ENCODE assay signal across 8 cellular contexts in the genomic region with DNA sequence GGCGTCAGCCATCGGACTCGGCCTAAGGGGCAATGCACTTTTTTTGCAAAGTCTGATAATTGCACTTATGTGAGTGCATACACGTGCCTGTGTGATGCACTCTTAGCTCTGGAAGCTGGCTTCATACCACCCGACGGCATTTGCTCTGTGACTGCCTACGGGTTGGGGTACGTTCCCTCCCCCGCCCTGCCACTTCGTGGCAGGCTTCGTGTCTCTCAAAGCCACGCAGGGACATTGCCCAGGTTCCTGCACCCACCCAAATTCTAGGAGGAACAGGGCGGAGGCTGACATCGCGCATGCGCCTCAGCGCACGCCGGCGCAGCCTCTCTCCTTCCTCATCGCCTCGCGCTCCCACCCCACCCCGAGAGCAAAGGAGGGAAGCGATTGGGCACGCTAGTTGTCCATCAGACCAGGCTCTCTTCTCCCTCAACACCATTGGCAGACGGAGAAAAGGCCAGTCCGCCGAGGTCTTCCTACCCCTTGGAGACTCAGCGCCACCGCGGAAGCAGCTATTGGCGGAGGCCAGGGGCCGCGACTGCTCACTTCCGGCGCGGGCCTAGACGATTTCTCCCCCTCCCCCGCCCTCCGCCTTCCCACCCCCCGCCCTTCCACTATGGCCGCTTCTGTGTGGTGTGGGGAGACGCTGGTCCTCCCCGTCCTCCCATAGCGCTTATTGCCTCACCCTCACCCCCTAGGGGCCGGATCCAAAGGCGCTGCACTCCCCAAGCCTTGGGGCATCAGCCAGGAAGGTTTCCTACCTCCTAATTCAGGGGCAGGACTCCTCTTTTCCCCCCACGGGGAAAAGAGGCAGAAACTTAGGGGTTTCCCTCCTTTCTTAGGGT. TPM values are rescaled to one million over a fixed set of nuclear protein-coding genes. Genes with fewer than 3 reads are reported as not detected.
DNase-seq lines count a peak whose midpoint lies in the region; ATAC-seq, FAIRE-seq and TF ChIP-seq lines count a peak whose summit lies in the region.

A gene with protein sequence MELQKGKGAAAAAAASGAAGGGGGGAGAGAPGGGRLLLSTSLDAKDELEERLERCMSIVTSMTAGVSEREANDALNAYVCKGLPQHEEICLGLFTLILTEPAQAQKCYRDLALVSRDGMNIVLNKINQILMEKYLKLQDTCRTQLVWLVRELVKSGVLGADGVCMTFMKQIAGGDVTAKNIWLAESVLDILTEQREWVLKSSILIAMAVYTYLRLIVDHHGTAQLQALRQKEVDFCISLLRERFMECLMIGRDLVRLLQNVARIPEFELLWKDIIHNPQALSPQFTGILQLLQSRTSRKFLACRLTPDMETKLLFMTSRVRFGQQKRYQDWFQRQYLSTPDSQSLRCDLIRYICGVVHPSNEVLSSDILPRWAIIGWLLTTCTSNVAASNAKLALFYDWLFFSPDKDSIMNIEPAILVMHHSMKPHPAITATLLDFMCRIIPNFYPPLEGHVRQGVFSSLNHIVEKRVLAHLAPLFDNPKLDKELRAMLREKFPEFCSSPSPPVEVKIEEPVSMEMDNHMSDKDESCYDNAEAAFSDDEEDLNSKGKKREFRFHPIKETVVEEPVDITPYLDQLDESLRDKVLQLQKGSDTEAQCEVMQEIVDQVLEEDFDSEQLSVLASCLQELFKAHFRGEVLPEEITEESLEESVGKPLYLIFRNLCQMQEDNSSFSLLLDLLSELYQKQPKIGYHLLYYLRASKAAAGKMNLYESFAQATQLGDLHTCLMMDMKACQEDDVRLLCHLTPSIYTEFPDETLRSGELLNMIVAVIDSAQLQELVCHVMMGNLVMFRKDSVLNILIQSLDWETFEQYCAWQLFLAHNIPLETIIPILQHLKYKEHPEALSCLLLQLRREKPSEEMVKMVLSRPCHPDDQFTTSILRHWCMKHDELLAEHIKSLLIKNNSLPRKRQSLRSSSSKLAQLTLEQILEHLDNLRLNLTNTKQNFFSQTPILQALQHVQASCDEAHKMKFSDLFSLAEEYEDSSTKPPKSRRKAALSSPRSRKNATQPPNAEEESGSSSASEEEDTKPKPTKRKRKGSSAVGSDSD (plus strand): TSS at position 588 of the 842 bp plus-strand sequence. CDS start 585 bp downstream, outside the sequence.

- peak within 1 kb of the TSS; percentile 56 to 86 (median 67) for H3K4me3 ChIP-seq in pancreas
- H3K4me3 ChIP-seq in tibial artery: peak within 1 kb of the TSS; percentile 66 to 73

- ATAC-seq in HG02763 (IDR thresholded peaks at IDR 0.05; ENCODE audit: unreplicated experiment) (peak; percentile 93), Right ventricle myocardium superior (ENCODE audit: poor library complexity) (peak; percentile 99), pancreas (peak; percentile 98 to 99 (median 98))
- ATAC-seq in activated naive CD8-positive, alpha-beta T cell treated with anti-CD3 and anti-CD28 coated beads, Interleukin-2, amount 50 U/mL, for 24 hours: peak; percentile 99

- no peaks in the 10 kb centered on the region for H3K9me3 Mint-ChIP-seq in activated naive CD8-positive, alpha-beta T cell treated with anti-CD3 and anti-CD28 coated beads, Interleukin-2, amount 50 U/mL, for 24 hours

- H3K36me3 ChIP-seq in pancreas: no peaks in the 10 kb centered on the region
- H3K36me3 ChIP-seq in tibial artery: no peaks in the 10 kb centered on the region

- H3K27me3 Mint-ChIP-seq in activated naive CD8-positive, alpha-beta T cell treated with anti-CD3 and anti-CD28 coated beads, Interleukin-2, amount 50 U/mL, for 24 hours: peaks cover 2% of the 10 kb centered on the region

- H3K27ac ChIP-seq in pancreas (peak within 1 kb of the TSS; percentile 86 to 99 (median 96)), tibial artery (peak within 1 kb of the TSS; percentile 95 to 98)

- TF ChIP-seq CTCF in GM12872 (IDR thresholded peaks at IDR 0.05; ENCODE audit: insufficient read depth, low read depth, low read length) (0 out of 3 replicates have a peak, but pooled peaks have one; percentile 29), pancreas (IDR thresholded peaks at IDR 0.05) (no peak), tibial artery (IDR thresholded peaks at IDR 0.05) (no peak)

- peaks cover 44% of the 10 kb centered on the region for H3K4me1 Mint-ChIP-seq in activated naive CD8-positive, alpha-beta T cell treated with anti-CD3 and anti-CD28 coated beads, Interleukin-2, amount 50 U/mL, for 24 hours

- H3K36me3 Mint-ChIP-seq in activated naive CD8-positive, alpha-beta T cell treated with anti-CD3 and anti-CD28 coated beads, Interleukin-2, amount 50 U/mL, for 24 hours (ENCODE audit: low read depth): peaks cover 9% of the 10 kb centered on the region

- peak within 1 kb of the TSS; percentile 93 for H3K4me3 Mint-ChIP-seq in activated naive CD8-positive, alpha-beta T cell treated with anti-CD3 and anti-CD28 coated beads, Interleukin-2, amount 50 U/mL, for 24 hours

- H3K9me3 ChIP-seq in pancreas (no peaks in the 10 kb centered on the region), tibial artery (no peaks in the 10 kb centered on the region)

- DNase-seq in NCI-H1417 treated with DMSO at 0.1 percent for 48 hours (lab: John Stamatoyannopoulos, UW) (peak; percentile 96), SW480 (ENCODE audit: low spot score) (peak; percentile 99), Right ventricle myocardium superior (peak; percentile 100), pancreas (peak; percentile 95 to 100 (median 100)), tibial artery (peak; percentile 100)
- peak; percentile 97 for DNase-seq in activated naive CD8-positive, alpha-beta T cell treated with anti-CD3 and anti-CD28 coated beads, Interleukin-2, amount 50 U/mL, for 24 hours

- peak within 1 kb of the TSS; percentile 91 for H3K27ac Mint-ChIP-seq in activated naive CD8-positive, alpha-beta T cell treated with anti-CD3 and anti-CD28 coated beads, Interleukin-2, amount 50 U/mL, for 24 hours

- H3K4me1 ChIP-seq in pancreas (peaks cover 0 to 21% (median 5%) of the 10 kb centered on the region in 3 donors), tibial artery (peaks cover 0 to 48% (median 29%) of the 10 kb centered on the region in 4 donors)

- WGBS in pancreas, 2 donors: 0% methylated on average over 46 to 49 of the region's 49 CpGs

- FAIRE-seq in pancreas (lab: Jason Lieb, UNC): peak; percentile 57

- no peaks in the 10 kb centered on the region for H3K27me3 ChIP-seq in pancreas
- H3K27me3 ChIP-seq in tibial artery: no peaks in the 10 kb centered on the region

- intact Hi-C loops in Right ventricle myocardium superior (cut with DNase I): no loop called here
- intact Hi-C loops in pancreas (cut with DNase I): no loop called here
- intact Hi-C loops in tibial artery (cut with DNase I; ENCODE audit: low total_unique reads): no loop called here

RNA-seq across cellular contexts. Expression of the gene that starts here (rescaled TPM):
- 31.8 TPM for total RNA-seq in Right ventricle myocardium superior
- 10 to 100 TPM; 13.5 to 41.4 (median 18.8) TPM for total RNA-seq in pancreas
- polyA plus RNA-seq in pancreas: 10 to 100 TPM; 45.1 to 56.2 TPM

Comparison
In these comparisons a context has a peak if more than half of its experiments do, and no peak if none do; other contexts are left out.
1. Peak in every context shown above with its lines: DNase-seq, ATAC-seq, H3K4me3 ChIP-seq and H3K27ac ChIP-seq.